In the genomic region with DNA sequence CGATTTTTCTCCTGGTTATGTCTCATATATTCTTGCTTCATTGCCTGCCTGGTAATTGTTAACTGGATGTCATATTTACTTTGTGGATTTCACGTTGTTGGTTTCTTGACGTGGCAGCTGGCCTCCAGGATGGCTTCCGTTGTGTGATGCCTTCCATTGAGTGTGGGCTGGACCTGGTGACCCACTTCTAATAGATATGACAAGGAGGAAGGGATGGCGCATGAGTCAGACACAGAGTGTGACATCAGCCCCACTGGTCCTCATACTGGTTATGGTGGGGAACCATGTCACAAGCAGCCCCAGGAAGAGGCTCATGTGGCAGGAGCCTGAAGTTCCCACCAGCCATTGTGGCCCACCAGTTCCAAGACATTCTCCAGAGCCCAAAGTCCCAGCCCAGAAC, we compare ENCODE assay signal across 25 cellular contexts. TPM values are rescaled to one million over a fixed set of nuclear protein-coding genes. Genes with fewer than 3 reads are reported as not detected.
"Had no signal": no experiment of that assay in that cellular context is flagged by ENCODE, and none has a peak within 500 bp of the region (broad histone marks: within the 10 kb centered on the region; RNA-seq: fewer than 3 reads in every experiment).

No MANE protein-coding gene starts in this region.

- H3K27ac ChIP-seq: adrenal gland, gastrocnemius medialis, left ventricle myocardium inferior, tibial nerve, uterus had no signal

- H3K9me3 Mint-ChIP-seq: activated CD4-positive, alpha-beta T cell treated with anti-CD3 and anti-CD28 coated beads, Interleukin-2, amount 10 ng/mL, durations not matched to agents 24 days and 14 days; activated naive CD4-positive, alpha-beta T cell treated with anti-CD3 and anti-CD28 coated beads, Interleukin-2, amount 50 U/mL, for 72 hours had no signal

- H3K27me3 ChIP-seq: adrenal gland, gastrocnemius medialis, tibial nerve, uterus had no signal

- H3K27ac Mint-ChIP-seq: activated CD4-positive, alpha-beta T cell treated with anti-CD3 and anti-CD28 coated beads, Interleukin-2, amount 10 ng/mL, durations not matched to agents 24 days and 14 days; activated CD8-positive, alpha-beta T cell treated with anti-CD3 and anti-CD28 coated beads, Interleukin-2, amount 10 ng/mL, durations not matched to agents 7 days and 5 days; activated naive CD4-positive, alpha-beta T cell treated with anti-CD3 and anti-CD28 coated beads, Interleukin-2, amount 50 U/mL, for 72 hours; progenitor cell of endocrine pancreas had no signal

- DNase-seq: activated CD4-positive, alpha-beta T cell treated with anti-CD3 and anti-CD28 coated beads, Interleukin-2, amount 10 ng/mL, durations not matched to agents 24 days and 14 days; activated CD8-positive, alpha-beta memory T cell treated with anti-CD3 and anti-CD28 coated beads, Interleukin-2, amount 50 U/mL, for 48 hours; activated CD8-positive, alpha-beta T cell treated with anti-CD3 and anti-CD28 coated beads, Interleukin-2, amount 10 ng/mL, durations not matched to agents 7 days and 5 days; activated gamma-delta T cell; activated T-cell treated with anti-CD3 and anti-CD28 coated beads, Interleukin-2, amount 50 U/mL, for 48 hours; adrenal gland; cerebellar nuclear complex; cortex of kidney; erythroblast; gastrocnemius medialis; left ventricle myocardium inferior; mammary epithelial cell; stimulated activated CD4-positive, alpha-beta T cell treated with anti-CD3 and anti-CD28 coated beads, Interleukin-2, amount 100 ng/mL, for 24 hours; stimulated activated naive CD8-positive, alpha-beta T cell treated with anti-CD3 and anti-CD28 coated beads, Interleukin-15, Interleukin-2, amounts not matched to agents 100 U/mL and 50 U/mL, for 24 hours; substantia nigra; uterus had no signal

- H3K27me3 Mint-ChIP-seq: activated CD4-positive, alpha-beta T cell treated with anti-CD3 and anti-CD28 coated beads, Interleukin-2, amount 10 ng/mL, durations not matched to agents 24 days and 14 days had no signal

- H3K9me3 ChIP-seq: adrenal gland, gastrocnemius medialis, uterus had no signal

- ATAC-seq: activated CD8-positive, alpha-beta T cell treated with anti-CD3 and anti-CD28 coated beads, Interleukin-2, amount 10 ng/mL, durations not matched to agents 7 days and 5 days; activated naive CD4-positive, alpha-beta T cell treated with anti-CD3 and anti-CD28 coated beads, Interleukin-2, amount 50 U/mL, for 72 hours; gastrocnemius medialis; stimulated activated naive CD8-positive, alpha-beta T cell treated with anti-CD3 and anti-CD28 coated beads, Interleukin-15, Interleukin-2, amounts not matched to agents 100 U/mL and 50 U/mL, for 24 hours had no signal

- H3K4me1 Mint-ChIP-seq: activated CD4-positive, alpha-beta T cell treated with anti-CD3 and anti-CD28 coated beads, Interleukin-2, amount 10 ng/mL, durations not matched to agents 24 days and 14 days; neural crest cell had no signal

- H3K36me3 Mint-ChIP-seq: activated naive CD4-positive, alpha-beta T cell treated with anti-CD3 and anti-CD28 coated beads, Interleukin-2, amount 50 U/mL, for 72 hours had no signal

- H3K4me3 Mint-ChIP-seq: activated CD4-positive, alpha-beta T cell treated with anti-CD3 and anti-CD28 coated beads, Interleukin-2, amount 10 ng/mL, durations not matched to agents 24 days and 14 days; activated CD8-positive, alpha-beta T cell treated with anti-CD3 and anti-CD28 coated beads, Interleukin-2, amount 10 ng/mL, durations not matched to agents 7 days and 5 days; neural crest cell had no signal

RNA-seq across cellular contexts. Expression of gene PAEP, which starts 6.4 kb away (rescaled TPM):
- total RNA-seq: activated CD4-positive, alpha-beta T cell treated with anti-CD3 and anti-CD28 coated beads, Interleukin-2, amount 10 ng/mL, durations not matched to agents 24 days and 14 days; activated CD8-positive, alpha-beta T cell treated with anti-CD3 and anti-CD28 coated beads, Interleukin-2, amount 10 ng/mL, durations not matched to agents 7 days and 5 days; activated naive CD4-positive, alpha-beta T cell treated with anti-CD3 and anti-CD28 coated beads, Interleukin-2, amount 50 U/mL, for 72 hours; adrenal gland; bronchial epithelial cell; gastrocnemius medialis; kidney epithelial cell; left ventricle myocardium inferior; mammary epithelial cell; mononuclear cell; neural crest cell; omental fat pad; progenitor cell of endocrine pancreas; tibial nerve; uterus had no signal

RNA-seq across cellular contexts. Expression of gene OBP2A, which starts 9.3 kb away (rescaled TPM):
- total RNA-seq: activated CD4-positive, alpha-beta T cell treated with anti-CD3 and anti-CD28 coated beads, Interleukin-2, amount 10 ng/mL, durations not matched to agents 24 days and 14 days; activated CD8-positive, alpha-beta T cell treated with anti-CD3 and anti-CD28 coated beads, Interleukin-2, amount 10 ng/mL, durations not matched to agents 7 days and 5 days; activated naive CD4-positive, alpha-beta T cell treated with anti-CD3 and anti-CD28 coated beads, Interleukin-2, amount 50 U/mL, for 72 hours; adrenal gland; astrocyte; bronchial epithelial cell; gastrocnemius medialis; kidney epithelial cell; left ventricle myocardium inferior; mammary epithelial cell; mononuclear cell; neural crest cell; omental fat pad; progenitor cell of endocrine pancreas; tibial nerve; uterus had no signal

RNA-seq across cellular contexts. Expression of gene LCN1, which starts 34.0 kb away (rescaled TPM):
- total RNA-seq: activated CD4-positive, alpha-beta T cell treated with anti-CD3 and anti-CD28 coated beads, Interleukin-2, amount 10 ng/mL, durations not matched to agents 24 days and 14 days; activated CD8-positive, alpha-beta T cell treated with anti-CD3 and anti-CD28 coated beads, Interleukin-2, amount 10 ng/mL, durations not matched to agents 7 days and 5 days; activated naive CD4-positive, alpha-beta T cell treated with anti-CD3 and anti-CD28 coated beads, Interleukin-2, amount 50 U/mL, for 72 hours; adrenal gland; astrocyte; bronchial epithelial cell; gastrocnemius medialis; kidney epithelial cell; left ventricle myocardium inferior; mammary epithelial cell; mononuclear cell; neural crest cell; omental fat pad; progenitor cell of endocrine pancreas; tibial nerve had no signal
